8 cellular contexts compared by ENCODE assay signal in the genomic region with DNA sequence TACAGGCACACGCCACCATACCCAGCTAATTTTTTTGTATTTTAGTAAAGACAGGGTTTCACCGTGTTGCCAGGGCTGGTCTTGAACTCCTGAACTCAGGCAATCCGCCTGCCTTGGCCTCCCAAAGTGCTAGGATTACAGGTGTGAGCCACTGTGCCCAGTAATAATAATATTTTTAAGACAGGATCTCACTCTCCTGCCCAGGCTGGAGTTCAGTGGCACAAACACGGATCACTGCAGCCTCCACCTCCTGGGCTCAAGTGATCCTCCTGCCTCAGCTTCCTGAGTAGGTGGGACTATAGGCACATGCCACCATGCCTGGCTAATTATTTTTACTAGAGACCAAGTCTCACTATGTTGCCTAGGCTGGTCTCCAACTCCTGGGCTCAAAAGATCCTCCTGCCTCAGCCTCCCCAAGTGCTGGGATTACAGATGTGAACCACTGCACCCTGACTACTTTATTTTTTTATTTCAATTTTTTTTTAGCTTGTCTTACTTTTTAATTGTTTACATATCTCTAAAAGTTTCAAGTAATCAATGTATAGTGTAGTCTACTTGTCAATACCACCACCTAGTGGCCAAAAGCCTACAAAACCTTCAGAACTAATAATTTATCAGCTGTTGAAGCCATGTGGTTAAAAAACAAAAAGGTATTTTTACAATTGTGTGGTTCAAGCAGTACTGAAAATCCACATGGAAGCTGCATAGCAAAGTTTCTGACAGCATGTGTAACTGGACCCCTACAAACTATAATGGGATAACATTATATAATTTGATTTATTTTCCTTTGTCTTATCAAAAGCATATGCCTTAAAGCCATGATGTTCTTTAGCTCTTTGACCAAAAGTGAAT. TPM values are rescaled to one million over a fixed set of nuclear protein-coding genes. Genes with fewer than 3 reads are reported as not detected.
A peak's percentile ranks its signal among the peaks of the same experiment; 100 is the strongest.
DNase-seq lines count a peak whose midpoint lies in the region; ATAC-seq and TF ChIP-seq lines count a peak whose summit lies in the region.

No MANE protein-coding gene starts in this region.

- peak overlapping the region in 5 of 7 donors; percentile 36 to 83 (median 66) for H3K27ac Mint-ChIP-seq in CD4-positive, alpha-beta memory T cell
- H3K27ac Mint-ChIP-seq in effector memory CD8-positive, alpha-beta T cell, result peak overlapping the region in 1 of 2 donors; percentile 57

- intact Hi-C loops in CD4-positive, alpha-beta memory T cell (cut with micrococcal nuclease), result loop anchor here (1.0 to 10.0 kb wide), 4 partner anchors 10 to 489 kb away; partner anchors contain the start of genes GAB2, NARS2 and NDUFC2
- intact Hi-C loops in mucosa of descending colon (cut with DNase I, micrococcal nuclease) (loop anchor here in 1 of 2 donors (5.0 to 10.0 kb wide), 2 partner anchors 147 to 339 kb away; partner anchors contain the start of gene GAB2), posterior vena cava (cut with DNase I) (loop anchor here (10.0 kb wide), 2 partner anchors 139 to 339 kb away; no protein-coding TSS in a partner anchor)

- peak; percentile 59 to 68 (median 63) for DNase-seq in CD4-positive, alpha-beta memory T cell
- DNase-seq in NCI-H1048 (lab: John Stamatoyannopoulos, UW), result peak; percentile 18
- DNase-seq in SW480 (ENCODE audit: low spot score), result peak; percentile 54
- peak; percentile 55 to 61 (median 61) for DNase-seq in effector memory CD8-positive, alpha-beta T cell
- peak in 1 of 3 donors; percentile 89 for DNase-seq in mucosa of descending colon
- no peak for DNase-seq in posterior vena cava (ENCODE audit: low spot score)
- no peak for DNase-seq in NK-92 (lab: John Stamatoyannopoulos, UW; ENCODE audit: unreplicated experiment)

- peaks cover 16 to 50% (median 30%) of the 10 kb centered on the region in 4 donors for H3K4me1 Mint-ChIP-seq in CD4-positive, alpha-beta memory T cell
- peaks cover 3 to 7% of the 10 kb centered on the region in 2 donors for H3K4me1 Mint-ChIP-seq in effector memory CD8-positive, alpha-beta T cell (ENCODE audit: low read depth in 2 of 2)

- no peak overlapping the region for H3K4me3 ChIP-seq in CD4-positive, alpha-beta memory T cell (ENCODE audit: low read length in 2 of 2)
- no peak overlapping the region for H3K4me3 ChIP-seq in mucosa of descending colon

- POLR2A ChIA-PET in CD4-positive, alpha-beta memory T cell (lab: Charles Lee; ENCODE audit: partially characterized antibody), result interaction anchor here (0.7 to 3.5 kb wide), 7 partner anchors 10 to 744 kb away, joined by 3 to 33 read pairs (median 3); partner anchors contain the start of genes GAB2 and NARS2

- H3K36me3 Mint-ChIP-seq in CD4-positive, alpha-beta memory T cell, result peaks cover 32 to 51% of the 10 kb centered on the region in 2 donors
- H3K36me3 Mint-ChIP-seq in effector memory CD8-positive, alpha-beta T cell (ENCODE audit: insufficient read depth), result peaks cover 23% of the 10 kb centered on the region

- no peaks in the 10 kb centered on the region for H3K9me3 Mint-ChIP-seq in CD4-positive, alpha-beta memory T cell
- H3K9me3 Mint-ChIP-seq in effector memory CD8-positive, alpha-beta T cell, result no peaks in the 10 kb centered on the region

- no peaks in the 10 kb centered on the region for H3K27me3 Mint-ChIP-seq in CD4-positive, alpha-beta memory T cell
- no peaks in the 10 kb centered on the region for H3K27me3 Mint-ChIP-seq in effector memory CD8-positive, alpha-beta T cell

- ATAC-seq in GM18858 (IDR thresholded peaks at IDR 0.05; ENCODE audit: unreplicated experiment) (peak; percentile 29), mucosa of descending colon (peak; percentile 68)
- peak; percentile 78 for ATAC-seq in effector memory CD8-positive, alpha-beta T cell (replicated peaks)

- H3K27me3 ChIP-seq in CD4-positive, alpha-beta memory T cell (ENCODE audit: insufficient read depth, low read length), result no peaks in the 10 kb centered on the region

- H3K27ac ChIP-seq in CD4-positive, alpha-beta memory T cell (ENCODE audit: low read depth, low read length), result no peak overlapping the region

- peak; percentile 32 for TF ChIP-seq CTCF in mucosa of descending colon (IDR thresholded peaks at IDR 0.05)

- H3K36me3 ChIP-seq in CD4-positive, alpha-beta memory T cell (ENCODE audit: insufficient read depth, low read length), result peaks cover 13% of the 10 kb centered on the region
- no peaks in the 10 kb centered on the region for H3K36me3 ChIP-seq in mucosa of descending colon (ENCODE audit: low read depth)

- peak overlapping the region in 1 of 8 donors; percentile 48 for H3K4me3 Mint-ChIP-seq in CD4-positive, alpha-beta memory T cell
- H3K4me3 Mint-ChIP-seq in effector memory CD8-positive, alpha-beta T cell, result no peak overlapping the region

- H3K4me1 ChIP-seq in CD4-positive, alpha-beta memory T cell (ENCODE audit: insufficient read depth, low read length), result peaks cover 36% of the 10 kb centered on the region
- peaks cover 21% of the 10 kb centered on the region for H3K4me1 ChIP-seq in mucosa of descending colon (ENCODE audit: low read depth)

- H3K9me3 ChIP-seq in CD4-positive, alpha-beta memory T cell (ENCODE audit: control insufficient read depth in 1 of 2, low read length in 2 of 2), result no peaks in the 10 kb centered on the region
- no peaks in the 10 kb centered on the region for H3K9me3 ChIP-seq in mucosa of descending colon

- CTCF ChIA-PET in CD4-positive, alpha-beta memory T cell (lab: Charles Lee; ENCODE audit: partially characterized antibody), result interaction anchor here (0.7 to 4.5 kb wide), 45 partner anchors 9 to 595 kb away, joined by 3 to 121 read pairs (median 4); partner anchors contain the start of genes GAB2, INTS4, KCTD21 and NARS2

RNA-seq across cellular contexts. Expression of gene NARS2, which starts 10.4 kb away (rescaled TPM):
- 10 to 100 TPM; 16.9 to 18.4 TPM for total RNA-seq in CD4-positive, alpha-beta memory T cell
- polyA plus RNA-seq in CD4-positive, alpha-beta memory T cell, result 10 to 100 TPM; 14.3 to 16.5 TPM
- total RNA-seq in mucosa of descending colon (10 to 100 TPM; 13.1 to 14.0 (median 13.2) TPM), posterior vena cava (10 to 100 TPM in 1 of 2 donors, 1 to 10 TPM in 1; 9.8 to 11.7 TPM)

Comparison
In these comparisons a context has a peak if more than half of its experiments do, and no peak if none do; other contexts are left out.
1. DNase-seq: peak in CD4-positive, alpha-beta memory T cell (5 of 5), NCI-H1048 (single experiment), SW480 (single experiment) and effector memory CD8-positive, alpha-beta T cell (3 of 3); none in posterior vena cava (single experiment) and NK-92 (single experiment).
2. Peak in every context shown above with its lines, with median percentiles within 50 percentile points of each other: ATAC-seq.